In genomic region chr2:75614062-75614710, GRCh38 we compare ENCODE assay signal across 25 cellular contexts. TPM values are rescaled to one million over a fixed set of nuclear protein-coding genes. Genes with fewer than 3 reads are reported as not detected.
A peak's percentile ranks its signal among the peaks of the same experiment; 100 is the strongest.
DNase-seq lines count a peak whose midpoint lies in the region; FAIRE-seq and TF ChIP-seq lines count a peak whose summit lies in the region.
"Had no signal": no experiment of that assay in that cellular context is flagged by ENCODE, and none has a peak within 500 bp of the region (broad histone marks: within the 10 kb centered on the region; RNA-seq: fewer than 3 reads in every experiment).

No MANE protein-coding gene starts in this region.

- dilution Hi-C loops in keratinocyte (cut with MboI; ENCODE audit: extremely low pct_ligation_motif_present, low sequenced_read_pairs) = no loop called here

- no peaks in the 10 kb centered on the region for H3K36me3 ChIP-seq in adipocyte (ENCODE audit: control insufficient read depth, insufficient read depth, low read length, severe bottlenecking)
- no peaks in the 10 kb centered on the region for H3K36me3 ChIP-seq in keratinocyte (ENCODE audit: control insufficient read depth in 2 of 2, extremely low read depth in 1 of 2, insufficient read depth in 2 of 2, low read length in 2 of 2)
- H3K36me3 ChIP-seq in MG63 = no peaks in the 10 kb centered on the region
- H3K36me3 ChIP-seq: BLaER1, cardiac muscle cell, colonic mucosa had no signal

- FAIRE-seq in keratinocyte (lab: Jason Lieb, UNC) = peak; percentile 69
- FAIRE-seq: GM18507, kidney had no signal

- no peaks in the 10 kb centered on the region for H4K20me1 ChIP-seq in keratinocyte (ENCODE audit: control insufficient read depth, extremely low read depth, insufficient read depth, low read length)
- H4K20me1 ChIP-seq: BLaER1 had no signal

- no peak overlapping the region for H3K4me2 ChIP-seq in keratinocyte (ENCODE audit: control insufficient read depth, extremely low read depth, insufficient read depth, low read depth, low read length)
- H3K4me2 ChIP-seq: BLaER1, SK-N-SH had no signal

- H2AFZ ChIP-seq in keratinocyte (ENCODE audit: control insufficient read depth, low read length) = no peak overlapping the region

- H3K9me3 ChIP-seq in adipocyte (ENCODE audit: control insufficient read depth, low read length) = no peaks in the 10 kb centered on the region
- H3K9me3 ChIP-seq in keratinocyte (ENCODE audit: control insufficient read depth, low read depth, low read length) = no peaks in the 10 kb centered on the region
- H3K9me3 ChIP-seq in MG63 = no peaks in the 10 kb centered on the region
- H3K9me3 ChIP-seq: BLaER1, colonic mucosa, SK-N-SH had no signal

- H3K9me1 ChIP-seq in keratinocyte (ENCODE audit: control insufficient read depth, extremely low read depth, insufficient read depth, low read length) = no peaks in the 10 kb centered on the region

- peak; percentile 82 for DNase-seq in NCI-H226
- DNase-seq in adipocyte (ENCODE audit: low read depth) = peak; percentile 59
- no peak for DNase-seq in keratinocyte (ENCODE audit: low read depth, low spot score)
- DNase-seq in renal cortical epithelial cell (ENCODE audit: low read depth) = peak; percentile 88
- no peak for DNase-seq in NAMALWA (ENCODE audit: low spot score)
- no peak for DNase-seq in stimulated activated CD4-positive, alpha-beta T cell treated with anti-CD3 and anti-CD28 coated beads, Interleukin-2, amount 100 ng/mL, for 48 hours
- no peak for DNase-seq in MG63
- DNase-seq: activated CD4-positive, alpha-beta memory T cell treated with anti-CD3 and anti-CD28 coated beads, Interleukin-2, amount 10 ng/mL, durations not matched to agents 7 days and 5 days; activated CD4-positive, alpha-beta T cell treated with anti-CD3 and anti-CD28 coated beads for 1 hour; activated naive CD4-positive, alpha-beta T cell treated with anti-CD3 and anti-CD28 coated beads, Interleukin-2, amount 50 U/mL, for 16 hours; anterior cingulate cortex; colonic mucosa; effector memory CD8-positive, alpha-beta T cell; H9; kidney; NCI-H2081 treated with DMSO at 0.1 percent for 48 hours; NCI-H345; NCI-H748 treated with DMSO at 0.1 percent for 48 hours; posterior cingulate gyrus; SK-N-SH; stimulated activated naive CD4-positive, alpha-beta T cell treated with Interleukin-2 at 50 U/mL for 16 hours had no signal

- H3K79me2 ChIP-seq in keratinocyte (ENCODE audit: control insufficient read depth, insufficient read depth, low read length) = no peaks in the 10 kb centered on the region

- H3K27me3 ChIP-seq in adipocyte (replicated peaks; ENCODE audit: control insufficient read depth, insufficient read depth, low read length) = peaks cover 5% of the 10 kb centered on the region
- peaks cover 4% of the 10 kb centered on the region for H3K27me3 ChIP-seq in keratinocyte (ENCODE audit: control insufficient read depth, extremely low read depth, insufficient read depth, low read length)
- H3K27me3 ChIP-seq in MG63 = no peaks in the 10 kb centered on the region
- H3K27me3 ChIP-seq: BLaER1, colonic mucosa had no signal

- H3K9ac ChIP-seq in adipocyte (ENCODE audit: low read length) (no peak overlapping the region), keratinocyte (ENCODE audit: control insufficient read depth, extremely low read depth, insufficient read depth, low read length) (no peak overlapping the region)
- H3K9ac ChIP-seq: BLaER1, SK-N-SH had no signal

- peak in 2 of 3 experiments; percentile 17 to 18 for TF ChIP-seq CTCF in keratinocyte (optimal IDR thresholded peaks at IDR 0.05 in 1 of 3, IDR thresholded peaks at IDR 0.05 in 1 of 3, conservative IDR thresholded peaks at IDR 0.05 in 1 of 3; ENCODE audit: extremely low read depth in 1 of 3, insufficient read depth in 2 of 3, low read length in 3 of 3)

- H3K4me3 ChIP-seq in adipocyte (ENCODE audit: low read length) = no peak overlapping the region
- no peak overlapping the region for H3K4me3 ChIP-seq in keratinocyte (ENCODE audit: control insufficient read depth in 2 of 3, extremely low read depth in 1 of 3, insufficient read depth in 2 of 3, low read depth in 1 of 3, low read length in 3 of 3)
- H3K4me3 ChIP-seq in MG63 = no peak overlapping the region
- H3K4me3 ChIP-seq: BLaER1, cardiac muscle cell, colonic mucosa had no signal

- H3K4me1 ChIP-seq in adipocyte (ENCODE audit: control insufficient read depth, insufficient read depth, low read length) (peaks cover 12% of the 10 kb centered on the region), keratinocyte (ENCODE audit: control insufficient read depth, extremely low read depth, insufficient read depth, low read length) (peaks cover 12% of the 10 kb centered on the region)
- H3K4me1 ChIP-seq: colonic mucosa had no signal

- H3K27ac ChIP-seq in keratinocyte (ENCODE audit: control insufficient read depth, insufficient read depth, low read length) = no peak overlapping the region
- H3K27ac ChIP-seq: BLaER1, cardiac muscle cell, colonic mucosa had no signal

RNA-seq across cellular contexts. Expression of gene MRPL19, which starts 32.4 kb away (rescaled TPM):
- polyA plus RNA-seq in keratinocyte = 32.8 to 84.0 TPM (median 47.0 TPM) in 3 replicates
- polyA plus RNA-seq in keratinocyte (2011; ENCODE audit: low read depth) = 34.1 TPM
- 47.6 and 82.0 TPM in 2 replicates for polyA plus RNA-seq in keratinocyte (2011; cell fraction: cytosol; rRNA removed)
- 21.3 and 32.9 TPM in 2 replicates for polyA plus RNA-seq in keratinocyte (2011; cell fraction: nucleus; rRNA removed)
- polyA plus RNA-seq in keratinocyte (2012; ENCODE audit: low replicate concordance) = 24.2 and 48.1 TPM in 2 replicates
- polyA minus RNA-seq in keratinocyte = 4.8 to 45.0 TPM (median 16.1 TPM) in 3 replicates
- polyA minus RNA-seq in keratinocyte (2011; cell fraction: cytosol; rRNA and poly(A)+ RNA removed) = 34.3 TPM
- 15.8 and 17.8 TPM in 2 replicates for polyA minus RNA-seq in keratinocyte (2011; cell fraction: nucleus; rRNA and poly(A)+ RNA removed)
- total RNA-seq in renal cortical epithelial cell = 68.0 and 68.9 TPM in 2 replicates
- total RNA-seq in MG63 (2014; rRNA removed; shearing (Covaris generic); ENCODE audit: low replicate concordance) = 88.1 and 139 TPM in 2 replicates

RNA-seq across cellular contexts. Expression of gene EVA1A, which starts 53.4 kb away (rescaled TPM):
- polyA plus RNA-seq in keratinocyte = 11.5 to 14.6 TPM (median 12.5 TPM) in 3 replicates
- polyA plus RNA-seq in keratinocyte (2011; ENCODE audit: low read depth) = 3.2 TPM
- 10.1 and 17.4 TPM in 2 replicates for polyA plus RNA-seq in keratinocyte (2011; cell fraction: cytosol; rRNA removed)
- polyA plus RNA-seq in keratinocyte (2011; cell fraction: nucleus; rRNA removed) = 9.9 and 13.2 TPM in 2 replicates
- polyA plus RNA-seq in keratinocyte (2012; ENCODE audit: low replicate concordance) = 2.5 and 23.9 TPM in 2 replicates
- polyA minus RNA-seq in keratinocyte = 18.1 to 32.8 TPM (median 21.6 TPM) in 3 replicates
- 24.7 TPM for polyA minus RNA-seq in keratinocyte (2011; cell fraction: cytosol; rRNA and poly(A)+ RNA removed)
- polyA minus RNA-seq in keratinocyte (2011; cell fraction: nucleus; rRNA and poly(A)+ RNA removed) = 13.8 and 15.4 TPM in 2 replicates
- 82.8 and 202 TPM in 2 replicates for total RNA-seq in renal cortical epithelial cell
- 47.2 and 48.6 TPM in 2 replicates for total RNA-seq in MG63 (2014; rRNA removed; shearing (Covaris generic); ENCODE audit: low replicate concordance)
- total RNA-seq: activated CD4-positive, alpha-beta memory T cell treated with anti-CD3 and anti-CD28 coated beads, Interleukin-2, amount 10 ng/mL, durations not matched to agents 7 days and 5 days; activated T-helper 17 cell treated with anti-CD3 and anti-CD28 coated beads, Interleukin-2, amount 50 U/mL, for 72 hours had no signal

Comparison
In these comparisons a context has a peak if more than half of its experiments do, and no peak if none do; other contexts are left out.
1. DNase-seq: peak in NCI-H226 (single experiment), adipocyte (single experiment) and renal cortical epithelial cell (single experiment); none in keratinocyte (single experiment), NAMALWA (single experiment), stimulated activated CD4-positive, alpha-beta T cell treated with anti-CD3 and anti-CD28 coated beads, Interleukin-2, amount 100 ng/mL, for 48 hours (0 of 2) and MG63 (single experiment).